ENCODE assay signal across 9 cellular contexts in genomic region chr1:241627453-241628329, GRCh38. TPM values are rescaled to one million over a fixed set of nuclear protein-coding genes. Genes with fewer than 3 reads are reported as not detected.
A peak's percentile ranks its signal among the peaks of the same experiment; 100 is the strongest.
DNase-seq lines count a peak whose midpoint lies in the region; ATAC-seq and TF ChIP-seq lines count a peak whose summit lies in the region.
"Had no signal": no experiment of that assay in that cellular context is flagged by ENCODE, and none has a peak within 500 bp of the region (broad histone marks: within the 10 kb centered on the region; RNA-seq: fewer than 3 reads in every experiment).

No MANE protein-coding gene starts in this region.

- H3K36me3 Mint-ChIP-seq in T-helper 1 cell treated with Interleukin-12 subunit alpha and Interleukin-12 subunit beta and Interleukin-4 antibody, amounts not matched to agents 30 μg/mL and 1 μg/mL, for 36 hours (ENCODE audit: low read depth), result peaks cover 3% of the 10 kb centered on the region
- H3K36me3 Mint-ChIP-seq in natural killer cell treated with Interleukin-12 subunit alpha and Interleukin-12 subunit beta and Interleukin-15 and Interleukin-18, amount 100 ng/mL, for 72 hours, result peaks cover 8% of the 10 kb centered on the region

- H3K9me3 ChIP-seq in left ventricle myocardium inferior (replicated peaks) (no peaks in the 10 kb centered on the region), sigmoid colon (no peaks in the 10 kb centered on the region)

- no peaks in the 10 kb centered on the region for H3K27me3 ChIP-seq in left ventricle myocardium inferior (ENCODE audit: low read depth)
- no peaks in the 10 kb centered on the region for H3K27me3 ChIP-seq in sigmoid colon

- peak overlapping the region; percentile 73 for H3K4me3 Mint-ChIP-seq in T-helper 1 cell treated with Interleukin-12 subunit alpha and Interleukin-12 subunit beta and Interleukin-4 antibody, amounts not matched to agents 30 μg/mL and 1 μg/mL, for 36 hours
- no peak overlapping the region for H3K4me3 Mint-ChIP-seq in natural killer cell treated with Interleukin-12 subunit alpha and Interleukin-12 subunit beta and Interleukin-15 and Interleukin-18, amount 100 ng/mL, for 72 hours

- H3K9me3 Mint-ChIP-seq in T-helper 1 cell treated with Interleukin-12 subunit alpha and Interleukin-12 subunit beta and Interleukin-4 antibody, amounts not matched to agents 30 μg/mL and 1 μg/mL, for 36 hours, result no peaks in the 10 kb centered on the region
- H3K9me3 Mint-ChIP-seq in natural killer cell treated with Interleukin-12 subunit alpha and Interleukin-12 subunit beta and Interleukin-15 and Interleukin-18, amount 100 ng/mL, for 72 hours, result no peaks in the 10 kb centered on the region

- H3K36me3 ChIP-seq in left ventricle myocardium inferior (no peaks in the 10 kb centered on the region), sigmoid colon (no peaks in the 10 kb centered on the region)

- H3K27me3 Mint-ChIP-seq in T-helper 1 cell treated with Interleukin-12 subunit alpha and Interleukin-12 subunit beta and Interleukin-4 antibody, amounts not matched to agents 30 μg/mL and 1 μg/mL, for 36 hours (ENCODE audit: low read depth), result no peaks in the 10 kb centered on the region
- H3K27me3 Mint-ChIP-seq in natural killer cell treated with Interleukin-12 subunit alpha and Interleukin-12 subunit beta and Interleukin-15 and Interleukin-18, amount 100 ng/mL, for 72 hours, result no peaks in the 10 kb centered on the region

- WGBS in sigmoid colon, 2 donors, result 11 to 27% methylated on average over 9 of the region's 9 CpGs

- no peak for TF ChIP-seq POLR2A in sigmoid colon (IDR thresholded peaks at IDR 0.05)

- no peak for TF ChIP-seq EP300 in sigmoid colon (IDR thresholded peaks at IDR 0.05)

- H3K27ac Mint-ChIP-seq in T-helper 1 cell treated with Interleukin-12 subunit alpha and Interleukin-12 subunit beta and Interleukin-4 antibody, amounts not matched to agents 30 μg/mL and 1 μg/mL, for 36 hours, result peak overlapping the region; percentile 92
- H3K27ac Mint-ChIP-seq in natural killer cell treated with Interleukin-12 subunit alpha and Interleukin-12 subunit beta and Interleukin-15 and Interleukin-18, amount 100 ng/mL, for 72 hours, result peak overlapping the region; percentile 49 to 63

- DNase-seq in left ventricle myocardium inferior (no peak), cardiac septum (ENCODE audit: low spot score) (no peak), dermis microvascular lymphatic vessel endothelial cell (ENCODE audit: low read depth in 2 of 2) (peak; percentile 56 to 80), sigmoid colon (no peak)
- peak; percentile 58 for DNase-seq in Jurkat, Clone E6-1 (ENCODE audit: low read depth, low spot score)
- no peak for DNase-seq in natural killer cell treated with Interleukin-12 subunit alpha and Interleukin-12 subunit beta and Interleukin-15 and Interleukin-18, amount 100 ng/mL, for 72 hours (ENCODE audit: low spot score)

- no peaks in the 10 kb centered on the region for H3K4me1 ChIP-seq in left ventricle myocardium inferior
- H3K4me1 ChIP-seq in sigmoid colon, result no peaks in the 10 kb centered on the region

- H3K4me3 ChIP-seq in left ventricle myocardium inferior, result no peak overlapping the region
- H3K4me3 ChIP-seq in Jurkat, Clone E6-1 (ENCODE audit: low read length), result no peak overlapping the region
- H3K4me3 ChIP-seq in sigmoid colon, result no peak overlapping the region
- H3K4me3 ChIP-seq: skin epidermis had no signal

- ATAC-seq in GM21619 (IDR thresholded peaks at IDR 0.05; ENCODE audit: unreplicated experiment), result peak; percentile 83
- no peak for ATAC-seq in natural killer cell treated with Interleukin-12 subunit alpha and Interleukin-12 subunit beta and Interleukin-15 and Interleukin-18, amount 100 ng/mL, for 72 hours

- H3K27ac ChIP-seq in left ventricle myocardium inferior (replicated peaks) (no peak overlapping the region), sigmoid colon (no peak overlapping the region)

- intact Hi-C loops in left ventricle myocardium inferior (cut with micrococcal nuclease), result loop anchor here (10.0 kb wide), 1 partner anchor 93 kb away; the partner anchor contains the start of gene KMO
- intact Hi-C loops in cardiac septum (cut with DNase I), result no loop called here
- intact Hi-C loops in sigmoid colon (cut with DNase I), result no loop called here

- peaks cover 16% of the 10 kb centered on the region for H3K4me1 Mint-ChIP-seq in T-helper 1 cell treated with Interleukin-12 subunit alpha and Interleukin-12 subunit beta and Interleukin-4 antibody, amounts not matched to agents 30 μg/mL and 1 μg/mL, for 36 hours (ENCODE audit: low read depth)
- peaks cover 0 to 8% of the 10 kb centered on the region in 2 donors for H3K4me1 Mint-ChIP-seq in natural killer cell treated with Interleukin-12 subunit alpha and Interleukin-12 subunit beta and Interleukin-15 and Interleukin-18, amount 100 ng/mL, for 72 hours (ENCODE audit: low read depth in 2 of 2)

- TF ChIP-seq CTCF in left ventricle myocardium inferior (IDR thresholded peaks at IDR 0.05; ENCODE audit: borderline replicate concordance), result peak; percentile 61
- TF ChIP-seq CTCF in sigmoid colon (IDR thresholded peaks at IDR 0.05), result no peak

RNA-seq across cellular contexts. Expression of gene CHML, which starts 12.5 kb away (rescaled TPM):
- 8.2 TPM for total RNA-seq in left ventricle myocardium inferior
- 5.7 TPM for total RNA-seq in cardiac septum
- polyA plus RNA-seq in Jurkat, Clone E6-1 (2012; ENCODE audit: insufficient read depth, insufficient read length), result 12.9 TPM
- 11.3 and 13.6 TPM in 2 replicates for total RNA-seq in dermis microvascular lymphatic vessel endothelial cell
- 10 to 100 TPM in 1 of 2 donors, 1 to 10 TPM in 1; 9.8 to 11.7 TPM for total RNA-seq in natural killer cell treated with Interleukin-12 subunit alpha and Interleukin-12 subunit beta and Interleukin-15 and Interleukin-18, amount 100 ng/mL, for 72 hours
- 1 to 10 TPM; 6.1 to 8.0 (median 6.6) TPM for total RNA-seq in sigmoid colon
- polyA plus RNA-seq in sigmoid colon, result 1 to 10 TPM; 1.6 to 3.9 (median 2.4) TPM

RNA-seq across cellular contexts. Expression of gene OPN3, which starts 12.5 kb away (rescaled TPM):
- total RNA-seq in left ventricle myocardium inferior (6.1 TPM), cardiac septum (5.7 TPM), dermis microvascular lymphatic vessel endothelial cell (12.1 and 12.7 TPM in 2 replicates), sigmoid colon (10 to 100 TPM in 1 of 4 donors, 1 to 10 TPM in 3; 2.5 to 12.8 (median 5.2) TPM)
- polyA plus RNA-seq in Jurkat, Clone E6-1 (2012; ENCODE audit: insufficient read depth, insufficient read length), result 20.7 TPM
- 1 to 10 TPM; 4.4 to 4.5 TPM for total RNA-seq in natural killer cell treated with Interleukin-12 subunit alpha and Interleukin-12 subunit beta and Interleukin-15 and Interleukin-18, amount 100 ng/mL, for 72 hours
- 10 to 100 TPM; 20.0 to 58.9 (median 53.4) TPM for polyA plus RNA-seq in sigmoid colon

RNA-seq across cellular contexts. Expression of gene WDR64, which starts 24.4 kb away (rescaled TPM):
- total RNA-seq in left ventricle myocardium inferior (not detected), cardiac septum (not detected), dermis microvascular lymphatic vessel endothelial cell (not detected in 2 replicates), sigmoid colon (not detected)
- not detected for polyA plus RNA-seq in Jurkat, Clone E6-1 (2012; ENCODE audit: insufficient read depth, insufficient read length)
- not detected for total RNA-seq in natural killer cell treated with Interleukin-12 subunit alpha and Interleukin-12 subunit beta and Interleukin-15 and Interleukin-18, amount 100 ng/mL, for 72 hours
- polyA plus RNA-seq in sigmoid colon, result under 1 TPM in 1 of 3 donors, not detected in 2; 0.09 TPM

Comparison
In these comparisons a context has a peak if more than half of its experiments do, and no peak if none do; other contexts are left out.
1. DNase-seq: peak in Jurkat, Clone E6-1 (single experiment) and dermis microvascular lymphatic vessel endothelial cell (2 of 2); none in left ventricle myocardium inferior (single experiment), cardiac septum (single experiment), natural killer cell treated with Interleukin-12 subunit alpha and Interleukin-12 subunit beta and Interleukin-15 and Interleukin-18, amount 100 ng/mL, for 72 hours (single experiment) and sigmoid colon (single experiment).